Comparison of ENCODE assay signal across 10 cellular contexts in genomic region chr15:95024388-95024787, GRCh38.
A peak's percentile ranks its signal among the peaks of the same experiment; 100 is the strongest.
DNase-seq lines count a peak whose midpoint lies in the region; ATAC-seq and TF ChIP-seq lines count a peak whose summit lies in the region.
"Had no signal": no experiment of that assay in that cellular context is flagged by ENCODE, and none has a peak within 500 bp of the region (broad histone marks: within the 10 kb centered on the region; RNA-seq: fewer than 3 reads in every experiment).

No MANE protein-coding gene starts in this region.

- H3K4me3 ChIP-seq in AG04449 (ENCODE audit: low read depth, low read length): no peak overlapping the region
- no peak overlapping the region for H3K4me3 ChIP-seq in testis

- H2AK5ac ChIP-seq in H9 (ENCODE audit: insufficient read length, low read length): no peak overlapping the region

- no peak overlapping the region for H4K91ac ChIP-seq in H9 (ENCODE audit: insufficient read length, low read depth, low read length)

- H3K36me3 Mint-ChIP-seq in H9 (ENCODE audit: insufficient read depth in 1 of 3, low read depth in 3 of 3) (no peaks in the 10 kb centered on the region; a peak in 1 of 7 replicates), glutamatergic neuron (ENCODE audit: unreplicated experiment) (no peaks in the 10 kb centered on the region)
- H3K36me3 Mint-ChIP-seq in activated naive CD4-positive, alpha-beta T cell treated with anti-CD3 and anti-CD28 coated beads for 36 hours (ENCODE audit: low read depth): no peaks in the 10 kb centered on the region
- H3K36me3 Mint-ChIP-seq: immature natural killer cell had no signal

- H3K27me3 ChIP-seq in H9 (ENCODE audit: insufficient read depth, low read length): no peaks in the 10 kb centered on the region
- H3K27me3 ChIP-seq in testis: no peaks in the 10 kb centered on the region

- no peak overlapping the region for H2BK20ac ChIP-seq in H9 (ENCODE audit: low read depth, low read length, poor library complexity, severe bottlenecking)

- no peak for TF ChIP-seq POLR2A in testis (IDR thresholded peaks at IDR 0.05)

- no peaks in the 10 kb centered on the region for H3K79me1 ChIP-seq in H9 (ENCODE audit: insufficient read depth, low read depth, low read length, poor library complexity, severe bottlenecking)

- no peak overlapping the region for H2BK12ac ChIP-seq in H9 (ENCODE audit: insufficient read length, low read depth, low read length)

- H3K9ac ChIP-seq in H9 (ENCODE audit: extremely low read depth, insufficient read length, low read length): no peak overlapping the region

- CTCF ChIA-PET in AG04449 (lab: Yijun Ruan, JAX): interaction anchor here (0.7 to 2.3 kb wide), 12 partner anchors 8 to 1334 kb away, joined by 3 to 15 read pairs (median 5); no protein-coding TSS in a partner anchor
- CTCF ChIA-PET in activated naive CD4-positive, alpha-beta T cell treated with anti-CD3 and anti-CD28 coated beads for 36 hours (lab: Charles Lee): interaction anchor here (0.7 to 1.8 kb wide), 4 partner anchors 11 to 251 kb away, joined by 3 to 5 read pairs (median 3); no protein-coding TSS in a partner anchor

- H3K4me2 ChIP-seq in H9 (ENCODE audit: insufficient read depth, insufficient read length, low read length): no peak overlapping the region

- no peak overlapping the region for H4K8ac ChIP-seq in H9 (replicated peaks; ENCODE audit: insufficient read length, low read depth, low read length)

- H2AFZ ChIP-seq in H9 (ENCODE audit: low read length): no peak overlapping the region

- H3K4me3 Mint-ChIP-seq in H9 (no peak overlapping the region), glutamatergic neuron (ENCODE audit: unreplicated experiment) (no peak overlapping the region)
- H3K4me3 Mint-ChIP-seq in activated naive CD4-positive, alpha-beta T cell treated with anti-CD3 and anti-CD28 coated beads for 36 hours: no peak overlapping the region
- H3K4me3 Mint-ChIP-seq: immature natural killer cell had no signal

- DNase-seq in AG04449 (ENCODE audit: low read depth, low spot score) (no peak), H9 (no peak), SKM-1 treated with dmso at 0.1 percent for 144 hours (lab: John Stamatoyannopoulos, UW; ENCODE audit: unreplicated experiment) (peak; percentile 24), glutamatergic neuron (no peak), NCI-H1694 treated with DMSO at 0.1 percent for 48 hours (lab: John Stamatoyannopoulos, UW) (no peak), testis (no peak)
- DNase-seq in activated naive CD4-positive, alpha-beta T cell treated with anti-CD3 and anti-CD28 coated beads for 36 hours: no peak
- DNase-seq: activated CD8-positive, alpha-beta memory T cell treated with anti-CD3 and anti-CD28 coated beads for 24 hours; immature natural killer cell had no signal

- POLR2A ChIA-PET in AG04449 (lab: Yijun Ruan, JAX): no interaction called here

- ATAC-seq in HG03045 (IDR thresholded peaks at IDR 0.05; ENCODE audit: unreplicated experiment): no peak

- no peaks in the 10 kb centered on the region for H4K20me1 ChIP-seq in H9 (ENCODE audit: control insufficient read depth, insufficient read depth, insufficient read length)

- no peaks in the 10 kb centered on the region for H3K79me2 ChIP-seq in H9 (ENCODE audit: insufficient read depth, low read length)

- H3K4me1 ChIP-seq in H9 (ENCODE audit: insufficient read depth, low read length) (no peaks in the 10 kb centered on the region), testis (no peaks in the 10 kb centered on the region)

- no peak overlapping the region for H3K23ac ChIP-seq in H9 (ENCODE audit: insufficient read length, low read depth, low read length)

- H3K14ac ChIP-seq in H9 (ENCODE audit: insufficient read depth, low read length): no peak overlapping the region

- intact Hi-C loops in activated naive CD4-positive, alpha-beta T cell treated with anti-CD3 and anti-CD28 coated beads for 36 hours (cut with micrococcal nuclease): loop anchor here (10.0 kb wide), 1 partner anchor 440 kb away; no protein-coding TSS in a partner anchor
- intact Hi-C loops in testis (cut with DNase I; ENCODE audit: low total_unique reads): no loop called here

- H3K9me3 ChIP-seq in H9 (ENCODE audit: control insufficient read depth, low read depth, low read length): no peaks in the 10 kb centered on the region
- H3K9me3 ChIP-seq in testis: no peaks in the 10 kb centered on the region

- TF ChIP-seq CTCF in AG04449 (IDR thresholded peaks at IDR 0.05; ENCODE audit: insufficient read depth, low read length, missing control alignments): peak; percentile 15
- peak; percentile 72 for TF ChIP-seq CTCF in H9 (conservative IDR thresholded peaks at IDR 0.05)
- TF ChIP-seq CTCF in glutamatergic neuron (IDR thresholded peaks at IDR 0.05; ENCODE audit: partially characterized antibody, unreplicated experiment): peak; percentile 38
- peak in 1 of 3 experiments; percentile 37 for TF ChIP-seq CTCF in testis (IDR thresholded peaks at IDR 0.05)

- no peak overlapping the region for H2BK15ac ChIP-seq in H9 (ENCODE audit: low read depth, low read length)

- H3T11ph ChIP-seq in H9 (ENCODE audit: low read length): no peak overlapping the region

- no peak overlapping the region for H3K18ac ChIP-seq in H9 (ENCODE audit: insufficient read length, low read depth, low read length)

- no peak overlapping the region for H3K4ac ChIP-seq in H9 (ENCODE audit: low read depth, low read length)

- H3K27ac Mint-ChIP-seq in H9 (no peak overlapping the region), glutamatergic neuron (ENCODE audit: unreplicated experiment) (no peak overlapping the region)
- H3K27ac Mint-ChIP-seq in activated naive CD4-positive, alpha-beta T cell treated with anti-CD3 and anti-CD28 coated beads for 36 hours: no peak overlapping the region
- H3K27ac Mint-ChIP-seq: immature natural killer cell had no signal

- no peak overlapping the region for H4K5ac ChIP-seq in H9 (ENCODE audit: insufficient read length, low read depth, low read length)

- H3K9me3 Mint-ChIP-seq in H9 (no peaks in the 10 kb centered on the region; a peak in 1 of 5 replicates), glutamatergic neuron (ENCODE audit: unreplicated experiment) (no peaks in the 10 kb centered on the region)
- peaks cover 4% of the 10 kb centered on the region for H3K9me3 Mint-ChIP-seq in activated naive CD4-positive, alpha-beta T cell treated with anti-CD3 and anti-CD28 coated beads for 36 hours

- H3K27me3 Mint-ChIP-seq in H9 (ENCODE audit: low read depth): no peaks in the 10 kb centered on the region
- H3K27me3 Mint-ChIP-seq in glutamatergic neuron (ENCODE audit: unreplicated experiment): no peaks in the 10 kb centered on the region
- peaks cover 9% of the 10 kb centered on the region for H3K27me3 Mint-ChIP-seq in activated naive CD4-positive, alpha-beta T cell treated with anti-CD3 and anti-CD28 coated beads for 36 hours (ENCODE audit: low read depth)

- no CpG with 5 or more reads among the region's 2 CpGs for WGBS in H9 (ENCODE audit: extremely low coverage, insufficient read length, low lambda C conversion rate)
- WGBS in testis, 2 donors: 56 to 57% methylated on average over 2 of the region's 2 CpGs

- no peak overlapping the region for H3K56ac ChIP-seq in H9 (ENCODE audit: insufficient read length, low read depth, low read length)

- no peak overlapping the region for H3K27ac ChIP-seq in H9 (ENCODE audit: insufficient read length, low read depth, low read length)
- H3K27ac ChIP-seq in testis: no peak overlapping the region

- no peak overlapping the region for H2BK120ac ChIP-seq in H9 (ENCODE audit: low read depth, low read length, poor library complexity, severe bottlenecking)

- H3K4me1 Mint-ChIP-seq in H9: no peaks in the 10 kb centered on the region; a peak in 1 of 4 replicates
- no peaks in the 10 kb centered on the region for H3K4me1 Mint-ChIP-seq in glutamatergic neuron (ENCODE audit: low read depth, unreplicated experiment)
- H3K4me1 Mint-ChIP-seq in activated naive CD4-positive, alpha-beta T cell treated with anti-CD3 and anti-CD28 coated beads for 36 hours (ENCODE audit: low read depth): no peaks in the 10 kb centered on the region
- H3K4me1 Mint-ChIP-seq: immature natural killer cell had no signal

- H3K36me3 ChIP-seq in testis (ENCODE audit: low read depth, missing control alignments): no peaks in the 10 kb centered on the region

- H2BK5ac ChIP-seq in H9 (ENCODE audit: insufficient read length, low read length): no peak overlapping the region

- no peaks in the 10 kb centered on the region for H3K23me2 ChIP-seq in H9 (ENCODE audit: insufficient read length, low read depth, low read length, poor library complexity, severe bottlenecking)
